In genomic region chr19:10568826-10569651, GRCh38 we compare ENCODE assay signal across 8 cellular contexts. TPM values are rescaled to one million over a fixed set of nuclear protein-coding genes. Genes with fewer than 3 reads are reported as not detected.
DNase-seq lines count a peak whose midpoint lies in the region; ATAC-seq and TF ChIP-seq lines count a peak whose summit lies in the region.

Gene CDKN2D, minus strand, starts transcription at chr19:10568979. Its CDS starts 326 bp downstream, at chr19:10568653.

- peaks cover 30% of the 10 kb centered on the region for H3K27me3 Mint-ChIP-seq in GM23338 (ENCODE audit: insufficient read depth, low read depth, poor library complexity)
- no peaks in the 10 kb centered on the region for H3K27me3 Mint-ChIP-seq in naive thymus-derived CD8-positive, alpha-beta T cell

- H3K9me3 ChIP-seq in fibroblast of lung (ENCODE audit: control insufficient read depth, insufficient read depth, low read depth, low read length): no peaks in the 10 kb centered on the region

- peak within 1 kb of the TSS; percentile 99 for H3K27ac Mint-ChIP-seq in GM23338
- H3K27ac Mint-ChIP-seq in naive thymus-derived CD8-positive, alpha-beta T cell: peak within 1 kb of the TSS; percentile 88 to 99 (median 98)

- H3K36me3 ChIP-seq in GM23338 (ENCODE audit: insufficient read depth) (no peaks in the 10 kb centered on the region), fibroblast of lung (ENCODE audit: control insufficient read depth, insufficient read depth, low read length) (no peaks in the 10 kb centered on the region)

- 0 out of 4 replicates have a peak, but pooled peaks of 1 of the 2 experiments have one; percentile 7 for TF ChIP-seq CTCF in GM23338 (conservative IDR thresholded peaks at IDR 0.05; ENCODE audit: low read depth in 2 of 2)
- peak in 1 of 2 donors; percentile 2 for TF ChIP-seq CTCF in fibroblast of lung (conservative IDR thresholded peaks at IDR 0.05 in 1 of 2, IDR thresholded peaks at IDR 0.05 in 1 of 2; ENCODE audit: low read depth in 1 of 2, low read length in 2 of 2)

- H3K9me3 Mint-ChIP-seq in GM23338: peaks cover 2% of the 10 kb centered on the region; the same call in 2 of the 3 replicates
- no peaks in the 10 kb centered on the region for H3K9me3 Mint-ChIP-seq in naive thymus-derived CD8-positive, alpha-beta T cell

- peaks cover 34% of the 10 kb centered on the region for H3K36me3 Mint-ChIP-seq in GM23338 (ENCODE audit: low read depth)
- H3K36me3 Mint-ChIP-seq in naive thymus-derived CD8-positive, alpha-beta T cell: peaks cover 5 to 7% (median 6%) of the 10 kb centered on the region in 3 donors

- H3K9me2 ChIP-seq in GM23338 (ENCODE audit: insufficient read depth): no peaks in the 10 kb centered on the region

- H3K27ac ChIP-seq in GM23338 (ENCODE audit: low read depth): peak within 1 kb of the TSS; percentile 98
- H3K27ac ChIP-seq in fibroblast of lung (ENCODE audit: insufficient read depth, low read length): peak within 1 kb of the TSS; percentile 82

- H2AFZ ChIP-seq in GM23338 (peak within 1 kb of the TSS; percentile 83), fibroblast of lung (ENCODE audit: low read length) (peak within 1 kb of the TSS; percentile 47)

- H3K27me3 ChIP-seq in GM23338 (ENCODE audit: insufficient read depth): no peaks in the 10 kb centered on the region
- no peaks in the 10 kb centered on the region for H3K27me3 ChIP-seq in fibroblast of lung (ENCODE audit: control insufficient read depth, insufficient read depth, low read length)

- peak; percentile 100 for DNase-seq in Daoy (ENCODE audit: low read depth)
- DNase-seq in GM23338 (ENCODE audit: low spot score): peak; percentile 100
- DNase-seq in LHCN-M2 (ENCODE audit: low read depth): peak; percentile 99
- peak; percentile 100 for DNase-seq in RPMI8226
- DNase-seq in activated T-helper 1 cell treated with anti-CD3 and anti-CD28 coated beads, Interleukin-2, amount 50 U/mL, for 16 hours (ENCODE audit: low read depth in 1 of 2, low spot score in 1 of 2): peak; percentile 99 to 100
- DNase-seq in fibroblast of lung (ENCODE audit: low read depth in 2 of 2): peak; percentile 99
- DNase-seq in naive thymus-derived CD8-positive, alpha-beta T cell: peak; percentile 98 to 100 (median 99)
- DNase-seq in stimulated activated naive CD4-positive, alpha-beta T cell (lab: John Stamatoyannopoulos, UW): peak; percentile 98 to 100 (median 99)

- H3K4me3 ChIP-seq in GM23338: peak within 1 kb of the TSS; percentile 83
- peak within 1 kb of the TSS; percentile 75 to 90 (median 86) for H3K4me3 ChIP-seq in fibroblast of lung (replicated peaks in 1 of 4; ENCODE audit: control extremely low read depth in 1 of 4, insufficient read depth in 1 of 4, low read depth in 3 of 4, low read length in 4 of 4)

- peak within 1 kb of the TSS; percentile 62 for H3K9ac ChIP-seq in fibroblast of lung (ENCODE audit: insufficient read depth, low read length)

- peaks cover 36% of the 10 kb centered on the region for H3K4me1 Mint-ChIP-seq in GM23338
- H3K4me1 Mint-ChIP-seq in naive thymus-derived CD8-positive, alpha-beta T cell: peaks cover 32 to 57% (median 44%) of the 10 kb centered on the region in 4 donors

- peak within 1 kb of the TSS; percentile 94 for H3K4me2 ChIP-seq in GM23338
- peak within 1 kb of the TSS; percentile 85 for H3K4me2 ChIP-seq in fibroblast of lung (ENCODE audit: extremely low read depth, insufficient read depth, low read length)

- peaks cover 35% of the 10 kb centered on the region for H3F3A ChIP-seq in GM23338 (replicated peaks; ENCODE audit: low read depth)

- H4K20me1 ChIP-seq in GM23338 (replicated peaks; ENCODE audit: insufficient read depth): peaks cover 5% of the 10 kb centered on the region
- no peaks in the 10 kb centered on the region for H4K20me1 ChIP-seq in fibroblast of lung (ENCODE audit: control insufficient read depth, extremely low read depth, insufficient read depth, low read length)

- peak within 1 kb of the TSS; percentile 94 for H3K4me3 Mint-ChIP-seq in GM23338
- H3K4me3 Mint-ChIP-seq in naive thymus-derived CD8-positive, alpha-beta T cell: peak within 1 kb of the TSS; percentile 83 to 100 (median 98)

- H3K79me2 ChIP-seq in GM23338 (replicated peaks; ENCODE audit: insufficient read depth): peaks cover 9% of the 10 kb centered on the region
- H3K79me2 ChIP-seq in fibroblast of lung (ENCODE audit: control insufficient read depth, insufficient read depth, low read length): peaks cover 28% of the 10 kb centered on the region

- POLR2A ChIA-PET in naive thymus-derived CD8-positive, alpha-beta T cell (lab: Charles Lee): interaction anchor here (0.9 to 8.6 kb wide), 8 partner anchors 16 to 267 kb away, joined by 3 to 159 read pairs (median 14); partner anchors contain the start of genes ATG4D and TMED1

- H3K4me1 ChIP-seq in GM23338 (ENCODE audit: insufficient read depth) (peaks cover 23% of the 10 kb centered on the region), fibroblast of lung (ENCODE audit: control insufficient read depth, extremely low read depth, insufficient read depth, low read length) (peaks cover 18% of the 10 kb centered on the region)

- ATAC-seq in GM23338: peak; percentile 80
- ATAC-seq in naive thymus-derived CD8-positive, alpha-beta T cell: peak; percentile 76 to 80

TF ChIP-seq in GM23338, 12 proteins besides CTCF, POLR2A, EP300 and RAD21 (continues in another document):
- TF ChIP-seq STAT1 (IDR thresholded peaks at IDR 0.05; ENCODE audit: unreplicated experiment) (no peak), ETS1 (IDR thresholded peaks at IDR 0.05) (no peak), POLR2AphosphoS5 (IDR thresholded peaks at IDR 0.05; ENCODE audit: low read depth) (peak; percentile 70), NANOG (IDR thresholded peaks at IDR 0.05; ENCODE audit: borderline replicate concordance) (no peak)
- TF ChIP-seq, protein P1, sequence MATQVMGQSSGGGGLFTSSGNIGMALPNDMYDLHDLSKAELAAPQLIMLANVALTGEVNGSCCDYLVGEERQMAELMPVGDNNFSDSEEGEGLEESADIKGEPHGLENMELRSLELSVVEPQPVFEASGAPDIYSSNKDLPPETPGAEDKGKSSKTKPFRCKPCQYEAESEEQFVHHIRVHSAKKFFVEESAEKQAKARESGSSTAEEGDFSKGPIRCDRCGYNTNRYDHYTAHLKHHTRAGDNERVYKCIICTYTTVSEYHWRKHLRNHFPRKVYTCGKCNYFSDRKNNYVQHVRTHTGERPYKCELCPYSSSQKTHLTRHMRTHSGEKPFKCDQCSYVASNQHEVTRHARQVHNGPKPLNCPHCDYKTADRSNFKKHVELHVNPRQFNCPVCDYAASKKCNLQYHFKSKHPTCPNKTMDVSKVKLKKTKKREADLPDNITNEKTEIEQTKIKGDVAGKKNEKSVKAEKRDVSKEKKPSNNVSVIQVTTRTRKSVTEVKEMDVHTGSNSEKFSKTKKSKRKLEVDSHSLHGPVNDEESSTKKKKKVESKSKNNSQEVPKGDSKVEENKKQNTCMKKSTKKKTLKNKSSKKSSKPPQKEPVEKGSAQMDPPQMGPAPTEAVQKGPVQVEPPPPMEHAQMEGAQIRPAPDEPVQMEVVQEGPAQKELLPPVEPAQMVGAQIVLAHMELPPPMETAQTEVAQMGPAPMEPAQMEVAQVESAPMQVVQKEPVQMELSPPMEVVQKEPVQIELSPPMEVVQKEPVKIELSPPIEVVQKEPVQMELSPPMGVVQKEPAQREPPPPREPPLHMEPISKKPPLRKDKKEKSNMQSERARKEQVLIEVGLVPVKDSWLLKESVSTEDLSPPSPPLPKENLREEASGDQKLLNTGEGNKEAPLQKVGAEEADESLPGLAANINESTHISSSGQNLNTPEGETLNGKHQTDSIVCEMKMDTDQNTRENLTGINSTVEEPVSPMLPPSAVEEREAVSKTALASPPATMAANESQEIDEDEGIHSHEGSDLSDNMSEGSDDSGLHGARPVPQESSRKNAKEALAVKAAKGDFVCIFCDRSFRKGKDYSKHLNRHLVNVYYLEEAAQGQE (IDR thresholded peaks at IDR 0.05; ENCODE audit: unreplicated experiment): no peak

RNA-seq across cellular contexts. Expression of gene CDKN2D, which starts in this region (rescaled TPM):
- total RNA-seq in Daoy (2014; rRNA removed; shearing (Covaris generic)): 3.0 and 9.9 TPM in 2 replicates
- total RNA-seq in GM23338 (2014; rRNA removed; shearing (Covaris generic)): 1.4 and 3.2 TPM in 2 replicates
- 4.0 and 5.8 TPM in 2 replicates for polyA plus RNA-seq in GM23338 (2016; fragmentation: Nextera tagmentation; extraction: Ambion mirVana)
- total RNA-seq in LHCN-M2 (2014; rRNA removed): 19.1 and 19.4 TPM in 2 replicates
- 14.8 TPM for polyA plus RNA-seq in LHCN-M2 (2012)
- total RNA-seq in fibroblast of lung: 3.9 and 10.7 TPM in 2 replicates
- polyA plus RNA-seq in fibroblast of lung: 9.7 and 15.7 TPM in 2 replicates
- polyA plus RNA-seq in fibroblast of lung (2012): 8.5 and 17.1 TPM in 2 replicates
- 4.0 and 17.0 TPM in 2 replicates for polyA minus RNA-seq in fibroblast of lung (ENCODE audit: low replicate concordance)
- total RNA-seq in naive thymus-derived CD8-positive, alpha-beta T cell: 10 to 100 TPM; 27.2 to 28.1 TPM
- polyA plus RNA-seq in naive thymus-derived CD8-positive, alpha-beta T cell: 100 to 1,000 TPM in 2 of 3 donors, 10 to 100 TPM in 1; 81.6 to 145 (median 108) TPM

Comparison
In these comparisons a context has a peak if more than half of its experiments do, and no peak if none do; other contexts are left out.
1. Peak in every context shown above with its lines: DNase-seq, ATAC-seq, H3K4me3 ChIP-seq and H3K27ac ChIP-seq.
2. RNA of gene CDKN2D (polyA plus RNA-seq): 81.6 to 145 TPM in naive thymus-derived CD8-positive, alpha-beta T cell; 8.5 to 17.1 TPM in fibroblast of lung and 4.0 to 5.8 TPM in GM23338; every median in the first group is over 4 times any median in the second.